Comparison of ENCODE assay signal across 20 cellular contexts in the genomic region with DNA sequence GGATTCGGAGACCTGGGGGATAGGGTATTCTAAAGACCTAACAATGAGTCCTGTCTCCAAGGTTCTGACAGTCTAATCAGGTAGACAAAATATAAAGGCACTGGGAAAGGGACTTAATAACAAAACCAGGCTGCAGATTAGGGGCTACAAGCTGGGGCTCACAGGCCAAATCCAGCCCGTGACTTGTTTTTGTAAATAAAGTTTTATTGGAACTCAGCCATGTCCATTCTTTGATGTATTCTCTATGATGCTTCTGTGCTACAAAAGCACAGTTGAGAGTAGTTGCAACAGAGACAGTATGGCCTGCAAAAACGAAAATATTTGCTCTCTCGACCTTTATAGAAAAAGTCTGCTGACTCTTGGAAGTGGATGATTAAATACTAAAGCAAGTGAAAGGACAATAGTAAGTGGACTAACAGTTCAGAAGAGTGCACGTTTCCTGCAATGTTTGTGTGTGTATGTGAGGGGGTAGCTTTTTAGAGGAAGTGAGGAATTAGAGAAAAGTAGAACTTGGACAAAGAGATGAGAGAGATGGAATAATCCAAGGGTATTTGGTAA.
"Had no signal": no experiment of that assay in that cellular context is flagged by ENCODE, and none has a peak within 500 bp of the region (broad histone marks: within the 10 kb centered on the region; RNA-seq: fewer than 3 reads in every experiment).

No MANE protein-coding gene starts in this region.

- H3K9ac ChIP-seq: neural progenitor cell had no signal

- H3K27me3 ChIP-seq: cardiac muscle cell, gastroesophageal sphincter, neural progenitor cell, spleen, vagina had no signal

- H3K9me3 ChIP-seq: gastroesophageal sphincter, lower lobe of right lung, spleen, thoracic aorta, vagina had no signal

- H3K4me1 ChIP-seq: gastroesophageal sphincter, vagina had no signal

- H3K27me3 Mint-ChIP-seq: activated naive CD8-positive, alpha-beta T cell treated with anti-CD3 and anti-CD28 coated beads, Interleukin-2, amount 50 U/mL, for 24 hours had no signal

- DNase-seq: activated CD4-positive, alpha-beta T cell treated with anti-CD3 and anti-CD28 coated beads, Interleukin-2, amount 10 ng/mL, durations not matched to agents 7 days and 5 days; activated CD8-positive, alpha-beta T cell treated with anti-CD3 and anti-CD28 coated beads, Interleukin-2, amount 10 ng/mL, durations not matched to agents 7 days and 5 days; activated gamma-delta T cell; activated naive CD4-positive, alpha-beta T cell treated with anti-CD3 and anti-CD28 coated beads, Interleukin-2, amount 50 U/mL, for 16 hours; activated naive CD8-positive, alpha-beta T cell treated with anti-CD3 and anti-CD28 coated beads, Interleukin-2, amount 50 U/mL, for 24 hours; effector CD8-positive, alpha-beta T cell; head of caudate nucleus; lower lobe of right lung; naive thymus-derived CD4-positive, alpha-beta T cell; retina; spleen; stimulated activated CD4-positive, alpha-beta T cell treated with anti-CD3 and anti-CD28 coated beads, Interleukin-4, amount 100 ng/mL, for 24 hours; stimulated activated naive CD4-positive, alpha-beta T cell treated with Interleukin-2 at 50 U/mL for 16 hours had no signal

- H3K4me3 Mint-ChIP-seq: activated CD4-positive, alpha-beta T cell treated with anti-CD3 and anti-CD28 coated beads, Interleukin-2, amount 10 ng/mL, durations not matched to agents 7 days and 5 days; activated CD8-positive, alpha-beta T cell treated with anti-CD3 and anti-CD28 coated beads, Interleukin-2, amount 10 ng/mL, durations not matched to agents 7 days and 5 days; activated naive CD8-positive, alpha-beta T cell treated with anti-CD3 and anti-CD28 coated beads, Interleukin-2, amount 50 U/mL, for 24 hours; activated T-helper 1 cell treated with anti-CD3 and anti-CD28 coated beads, Interleukin-12 subunit alpha, Interleukin-12 subunit beta, Interleukin-2, Interleukin-4 antibody, amounts not matched to agents 30 ng/mL and 10 ng/mL and 1 ng/mL, durations not matched to agents 14 hours and 24 hours and 36 hours; naive thymus-derived CD4-positive, alpha-beta T cell; neural progenitor cell; type B pancreatic cell had no signal

- H3K36me3 Mint-ChIP-seq: naive thymus-derived CD4-positive, alpha-beta T cell had no signal

- H3K36me3 ChIP-seq: cardiac muscle cell, gastroesophageal sphincter, lower lobe of right lung, neural progenitor cell, spleen, thoracic aorta, vagina had no signal

- H3K9me3 Mint-ChIP-seq: activated CD4-positive, alpha-beta T cell treated with anti-CD3 and anti-CD28 coated beads, Interleukin-2, amount 10 ng/mL, durations not matched to agents 7 days and 5 days; activated naive CD8-positive, alpha-beta T cell treated with anti-CD3 and anti-CD28 coated beads, Interleukin-2, amount 50 U/mL, for 24 hours; activated T-helper 1 cell treated with anti-CD3 and anti-CD28 coated beads, Interleukin-12 subunit alpha, Interleukin-12 subunit beta, Interleukin-2, Interleukin-4 antibody, amounts not matched to agents 30 ng/mL and 10 ng/mL and 1 ng/mL, durations not matched to agents 14 hours and 24 hours and 36 hours; type B pancreatic cell had no signal

- H3K4me2 ChIP-seq: neural progenitor cell had no signal

- H2AFZ ChIP-seq: neural progenitor cell had no signal

- H3K4me3 ChIP-seq: cardiac muscle cell, gastroesophageal sphincter, lower lobe of right lung, neural progenitor cell, spleen, thoracic aorta, vagina had no signal

- H3K27ac Mint-ChIP-seq: activated CD4-positive, alpha-beta T cell treated with anti-CD3 and anti-CD28 coated beads, Interleukin-2, amount 10 ng/mL, durations not matched to agents 7 days and 5 days; activated CD8-positive, alpha-beta T cell treated with anti-CD3 and anti-CD28 coated beads, Interleukin-2, amount 10 ng/mL, durations not matched to agents 7 days and 5 days; activated naive CD8-positive, alpha-beta T cell treated with anti-CD3 and anti-CD28 coated beads, Interleukin-2, amount 50 U/mL, for 24 hours; activated T-helper 1 cell treated with anti-CD3 and anti-CD28 coated beads, Interleukin-12 subunit alpha, Interleukin-12 subunit beta, Interleukin-2, Interleukin-4 antibody, amounts not matched to agents 30 ng/mL and 10 ng/mL and 1 ng/mL, durations not matched to agents 14 hours and 24 hours and 36 hours; naive thymus-derived CD4-positive, alpha-beta T cell; neural progenitor cell; type B pancreatic cell had no signal
